8 cellular contexts compared by ENCODE assay signal in genomic region chr7:139359366-139360209, GRCh38. TPM values are rescaled to one million over a fixed set of nuclear protein-coding genes. Genes with fewer than 3 reads are reported as not detected.
DNase-seq lines count a peak whose midpoint lies in the region; ATAC-seq and TF ChIP-seq lines count a peak whose summit lies in the region.

Gene LUC7L2 (plus strand): TSS chr7:139359894. CDS start chr7:139360262, 368 bp downstream.

- H3K4me3 ChIP-seq in GM06990 (replicated peaks; ENCODE audit: low read depth, low read length) = peak within 1 kb of the TSS; percentile 87
- peak within 1 kb of the TSS; percentile 85 to 90 for H3K4me3 ChIP-seq in SK-N-SH (ENCODE audit: low read depth in 2 of 2, low read length in 1 of 2)

- H3K36me3 ChIP-seq in GM06990 (ENCODE audit: control insufficient read depth, insufficient read depth, low read length) (peaks cover 2% of the 10 kb centered on the region; the same call in 1 of the 2 replicates), SK-N-SH (replicated peaks in 1 of 2; ENCODE audit: control insufficient read depth in 1 of 2, insufficient read depth in 2 of 2, low read length in 1 of 2) (peaks cover 18 to 21% of the 10 kb centered on the region in 2 experiments)

- H3K9me2 ChIP-seq in SK-N-SH = no peaks in the 10 kb centered on the region

- WGBS in SK-N-SH (ENCODE audit: low lambda C conversion rate) = under 1% methylated on average over 64 of the region's 98 CpGs

- H3K79me2 ChIP-seq in SK-N-SH (ENCODE audit: insufficient read depth) = peaks cover 68% of the 10 kb centered on the region

- ATAC-seq in HG02571 (IDR thresholded peaks at IDR 0.05; ENCODE audit: unreplicated experiment) = peak; percentile 64

- H4K20me1 ChIP-seq in SK-N-SH (ENCODE audit: insufficient read depth) = peaks cover 34% of the 10 kb centered on the region

- TF ChIP-seq RAD21 in SK-N-SH (IDR thresholded peaks at IDR 0.05; ENCODE audit: low read length) = no peak

- CTCF ChIA-PET in SK-N-SH (lab: Yijun Ruan, JAX) = interaction anchor here (1.3 to 1.7 kb wide), 5 partner anchors 14 to 48 kb away, joined by 3 to 6 read pairs (median 4); no protein-coding TSS in a partner anchor

- peak within 1 kb of the TSS; percentile 89 for H3K9ac ChIP-seq in SK-N-SH

- H3K27me3 ChIP-seq in GM06990 (replicated peaks; ENCODE audit: control insufficient read depth, insufficient read depth, low read length) (no peaks in the 10 kb centered on the region), SK-N-SH (ENCODE audit: insufficient read depth) (no peaks in the 10 kb centered on the region)

- peak within 1 kb of the TSS; percentile 98 to 100 for H3K27ac ChIP-seq in SK-N-SH (ENCODE audit: low read depth in 2 of 2, low read length in 1 of 2)
- H3K27ac ChIP-seq in temporal lobe (ENCODE audit: low read depth, low read length) = peak within 1 kb of the TSS; percentile 86

- no peaks in the 10 kb centered on the region for H3K9me3 ChIP-seq in SK-N-SH

- 0 out of 4 replicates have a peak, but pooled peaks of 1 of the 2 experiments have one; percentile 7 for TF ChIP-seq EP300 in SK-N-SH (IDR thresholded peaks at IDR 0.05; ENCODE audit: borderline replicate concordance in 1 of 2, low read depth in 1 of 2, low read length in 1 of 2)

- H2AFZ ChIP-seq in SK-N-SH (ENCODE audit: low read depth) = peak within 1 kb of the TSS; percentile 89

- POLR2A ChIA-PET in SK-N-SH (lab: Yijun Ruan, JAX) = interaction anchor here (0.5 to 2.0 kb wide), 11 partner anchors 10 to 226 kb away, joined by 3 to 23 read pairs (median 4); a partner anchor contains a TSS

- peaks cover 10 to 20% of the 10 kb centered on the region in 2 experiments; a peak in 3 of 4 replicates for H3K4me1 ChIP-seq in SK-N-SH (ENCODE audit: control insufficient read depth in 1 of 2, insufficient read depth in 2 of 2, low read depth in 1 of 2, low read length in 1 of 2)

- peaks cover 34% of the 10 kb centered on the region for H3F3A ChIP-seq in SK-N-SH (replicated peaks; ENCODE audit: insufficient read depth)

- TF ChIP-seq CTCF in GM06990 (IDR thresholded peaks at IDR 0.05; ENCODE audit: insufficient read depth, low read length, poor library complexity, severe bottlenecking) (no peak), SK-N-SH (IDR thresholded peaks at IDR 0.05) (peak; percentile 17; the same call in 1 of the 2 replicates)

- peak within 1 kb of the TSS; percentile 85 for H3K4me2 ChIP-seq in SK-N-SH

- DNase-seq in GM06990 (ENCODE audit: extremely low read depth, insufficient read length) (peak; percentile 100), NCI-H1048 (lab: John Stamatoyannopoulos, UW) (peak; percentile 95), SK-N-SH (peak; percentile 98), germinal center (ENCODE audit: low spot score) (peak; percentile 95), occipital lobe (lab: John Stamatoyannopoulos, UW) (peak; percentile 99)
- peak; percentile 100 for DNase-seq in activated naive CD4-positive, alpha-beta T cell treated with anti-CD3 and anti-CD28 coated beads, Interleukin-2, amount 50 U/mL, for 16 hours

TF ChIP-seq in SK-N-SH, 30 proteins besides CTCF, POLR2A, EP300 and RAD21 (continues in another document):
- TF ChIP-seq SIN3A (IDR thresholded peaks at IDR 0.05; ENCODE audit: borderline replicate concordance, low read depth, low read length) = peak; percentile 90; the same call in 1 of the 2 replicates
- TF ChIP-seq POLR2AphosphoS5 (IDR thresholded peaks at IDR 0.05; ENCODE audit: low read depth, low read length) = peak; percentile 100
- TF ChIP-seq GABPA (IDR thresholded peaks at IDR 0.05; ENCODE audit: low read depth) = peak; percentile 45
- TF ChIP-seq ELF1 (IDR thresholded peaks at IDR 0.05) = peak; percentile 56; the same call in 1 of the 2 replicates
- TF ChIP-seq YY1 (IDR thresholded peaks at IDR 0.05; ENCODE audit: low read depth) = peak; percentile 82
- TF ChIP-seq MEF2A (IDR thresholded peaks at IDR 0.05; ENCODE audit: borderline replicate concordance, low read depth) = no peak
- TF ChIP-seq FOSL2 (IDR thresholded peaks at IDR 0.05; ENCODE audit: borderline replicate concordance, low read depth) = no peak
- TF ChIP-seq MXI1 (IDR thresholded peaks at IDR 0.05; ENCODE audit: low read depth, low read length) = peak; percentile 86
- no peak for TF ChIP-seq NRF1 (IDR thresholded peaks at IDR 0.05; ENCODE audit: low read depth, low read length)
- TF ChIP-seq JUND (IDR thresholded peaks at IDR 0.05) = peak; percentile 19; the same call in 1 of the 2 replicates
- peak; percentile 93 for TF ChIP-seq MAX (IDR thresholded peaks at IDR 0.05; ENCODE audit: low read depth)
- TF ChIP-seq PBX3 (IDR thresholded peaks at IDR 0.05) = peak; percentile 66
- peak; percentile 77; the same call in 1 of the 2 replicates for TF ChIP-seq FOXM1 (IDR thresholded peaks at IDR 0.05; ENCODE audit: low read depth)
- TF ChIP-seq ZBTB33 (IDR thresholded peaks at IDR 0.05; ENCODE audit: borderline replicate concordance, low read depth) = peak; percentile 100
- TF ChIP-seq REST (IDR thresholded peaks at IDR 0.05; ENCODE audit: low read depth, low read length) = no peak; the same call in 1 of the 2 replicates
- peak; percentile 45; the same call in 1 of the 2 replicates for TF ChIP-seq TCF12 (IDR thresholded peaks at IDR 0.05)
- peak; percentile 56; the same call in 1 of the 2 replicates for TF ChIP-seq FOXJ3 (CRISPR knock-in tag; IDR thresholded peaks at IDR 0.05)
- no peak for TF ChIP-seq IRF3 (IDR thresholded peaks at IDR 0.05; ENCODE audit: low read depth, low read length)
- TF ChIP-seq CHD2 (IDR thresholded peaks at IDR 0.05; ENCODE audit: low read length, partially characterized antibody) = peak; percentile 100
- peak; percentile 68 for TF ChIP-seq RCOR1 (IDR thresholded peaks at IDR 0.05; ENCODE audit: low read length)

RNA-seq across cellular contexts. Expression of gene LUC7L2, which starts in this region (rescaled TPM):
- polyA plus RNA-seq in SK-N-SH (2012; rRNA removed) = 45.7 and 50.7 TPM in 2 replicates
- polyA plus RNA-seq in SK-N-SH (2012; cell fraction: cytosol; rRNA removed) = 40.3 and 50.3 TPM in 2 replicates
- 136 and 151 TPM in 2 replicates for polyA plus RNA-seq in SK-N-SH (2012; cell fraction: nucleus; rRNA removed)
- 51.3 TPM for total RNA-seq in occipital lobe
- 48.4 TPM for total RNA-seq in temporal lobe

Comparison
In these comparisons a context has a peak if more than half of its experiments do, and no peak if none do; other contexts are left out.
1. Peak in every context shown above with its lines: DNase-seq, ATAC-seq, H3K4me3 ChIP-seq and H3K27ac ChIP-seq.